In genomic region chr6:158630944-158631616, GRCh38 we compare ENCODE assay signal across 9 cellular contexts. TPM values are rescaled to one million over a fixed set of nuclear protein-coding genes. Genes with fewer than 3 reads are reported as not detected.
A peak's percentile ranks its signal among the peaks of the same experiment; 100 is the strongest.
DNase-seq lines count a peak whose midpoint lies in the region; ATAC-seq, FAIRE-seq and TF ChIP-seq lines count a peak whose summit lies in the region.
"Had no signal": no experiment of that assay in that cellular context is flagged by ENCODE, and none has a peak within 500 bp of the region (broad histone marks: within the 10 kb centered on the region; RNA-seq: fewer than 3 reads in every experiment).

No MANE protein-coding gene starts in this region.

- no peaks in the 10 kb centered on the region for H3K9me1 ChIP-seq in K562 (ENCODE audit: control insufficient read depth, insufficient read depth, low read length)

- CTCF ChIA-PET in PC-3 (lab: Charles Lee) (no interaction called here), K562 (lab: Yijun Ruan, JAX; ENCODE audit: low intra/inter-chr PET ratio) (no interaction called here)

- H4K20me1 ChIP-seq in PC-3 (ENCODE audit: low read length): no peaks in the 10 kb centered on the region
- H4K20me1 ChIP-seq in K562 (replicated peaks; ENCODE audit: control insufficient read depth, insufficient read depth, low read length): peaks cover 12% of the 10 kb centered on the region

- no peaks in the 10 kb centered on the region for H3K79me2 ChIP-seq in PC-3 (ENCODE audit: low read length)
- H3K79me2 ChIP-seq in K562 (ENCODE audit: control insufficient read depth, insufficient read depth, low read length): no peaks in the 10 kb centered on the region

- WGBS in K562 (ENCODE audit: insufficient coverage, low coverage, missing lambda C conversion rate): 88% methylated on average over 19 of the region's 19 CpGs

- BruUV-seq in PC-3 (replicated peaks; lab: Mats Ljungman, UMichigan): no TSS peak
- no TSS peak for BruUV-seq in K562 (replicated peaks; lab: Mats Ljungman, UMichigan)

- ATAC-seq in PC-3 (peak; percentile 31), K562 (peak; percentile 6; the same call in 1 of the 3 replicates), HG03439 (IDR thresholded peaks at IDR 0.05; ENCODE audit: unreplicated experiment) (no peak), HG02840 (IDR thresholded peaks at IDR 0.05; ENCODE audit: low FRiP score, unreplicated experiment) (no peak)
- no peak for ATAC-seq in stimulated activated effector memory CD8-positive, alpha-beta T cell treated with anti-CD3 and anti-CD28 coated beads, Interleukin-12 subunit alpha, Interleukin-12 subunit beta, amount 100 ng/mL, for 72 hours

- H3F3A ChIP-seq in PC-3 (ENCODE audit: low read length, unreplicated experiment): no peaks in the 10 kb centered on the region

- POLR2A ChIA-PET in PC-3 (lab: Charles Lee; ENCODE audit: unreplicated experiment) (no interaction called here), K562 (lab: Yijun Ruan, JAX) (interaction anchor here (0.6 to 1.6 kb wide), 6 partner anchors 8 to 84 kb away, joined by 3 to 7 read pairs (median 4); partner anchors contain the start of gene DYNLT1)

- H3K36me3 ChIP-seq in PC-3 (ENCODE audit: low read depth, low read length) (peaks cover 16% of the 10 kb centered on the region), K562 (ENCODE audit: control insufficient read depth, insufficient read depth, low read length) (peaks cover 93% of the 10 kb centered on the region), kidney (ENCODE audit: control insufficient read depth in 1 of 2, insufficient read depth in 2 of 2, low read length in 2 of 2) (peaks cover 7 to 11% of the 10 kb centered on the region in 2 donors)

- H3K4me2 ChIP-seq in PC-3 (ENCODE audit: low read length) (no peak overlapping the region), K562 (ENCODE audit: insufficient read depth, low read length) (no peak overlapping the region)

- no peak for TF ChIP-seq EP300 in K562 (IDR thresholded peaks at IDR 0.05; ENCODE audit: low read length)

- H3K4me1 Mint-ChIP-seq in stimulated activated effector memory CD8-positive, alpha-beta T cell treated with anti-CD3 and anti-CD28 coated beads, Interleukin-12 subunit alpha, Interleukin-12 subunit beta, amount 100 ng/mL, for 72 hours: peaks cover 62% of the 10 kb centered on the region
- H3K4me1 Mint-ChIP-seq: activated B cell treated with CpG ODN at 0.5 μM for 24 hours had no signal

- H3K36me3 Mint-ChIP-seq in stimulated activated effector memory CD8-positive, alpha-beta T cell treated with anti-CD3 and anti-CD28 coated beads, Interleukin-12 subunit alpha, Interleukin-12 subunit beta, amount 100 ng/mL, for 72 hours: peaks cover 93% of the 10 kb centered on the region

- H3K27ac ChIP-seq in PC-3 (ENCODE audit: low read length) (no peak overlapping the region), K562 (ENCODE audit: extremely low read depth, low read depth, low read length) (peak overlapping the region; percentile 51; the same call in 1 of the 3 replicates), kidney (ENCODE audit: low read depth in 2 of 2, low read length in 2 of 2) (peak overlapping the region; percentile 41 to 76)

- H3K27me3 ChIP-seq in PC-3 (ENCODE audit: low read length) (no peaks in the 10 kb centered on the region), K562 (ENCODE audit: control insufficient read depth in 2 of 2, insufficient read depth in 2 of 2, low read length in 2 of 2) (no peaks in the 10 kb centered on the region)

- peak overlapping the region; percentile 84 for H3K27ac Mint-ChIP-seq in stimulated activated effector memory CD8-positive, alpha-beta T cell treated with anti-CD3 and anti-CD28 coated beads, Interleukin-12 subunit alpha, Interleukin-12 subunit beta, amount 100 ng/mL, for 72 hours
- H3K27ac Mint-ChIP-seq: activated B cell treated with CpG ODN at 0.5 μM for 24 hours had no signal

- H2AFZ ChIP-seq in PC-3 (ENCODE audit: low read length) (no peak overlapping the region), K562 (ENCODE audit: low read depth, low read length) (no peak overlapping the region)

- intact Hi-C loops in PC-3 (cut with micrococcal nuclease) (no loop called here), K562 (cut with micrococcal nuclease) (no loop called here), kidney (cut with DNase I) (no loop called here)

- no peak for TF ChIP-seq RAD21 in K562 (CRISPR knock-in tag; conservative IDR thresholded peaks at IDR 0.05 in 1 of 2, IDR thresholded peaks at IDR 0.05 in 1 of 2)

- H3K9me2 ChIP-seq in PC-3 (replicated peaks; ENCODE audit: low read length): no peaks in the 10 kb centered on the region

- FAIRE-seq in K562 (lab: Jason Lieb, UNC): no peak
- FAIRE-seq in kidney (lab: Jason Lieb, UNC): no peak

- no peak overlapping the region for H3K4me3 ChIP-seq in PC-3 (ENCODE audit: low read length)
- no peak overlapping the region for H3K4me3 ChIP-seq in K562
- H3K4me3 ChIP-seq in kidney (ENCODE audit: low read length in 2 of 2): peak overlapping the region in 1 of 2 donors; percentile 24

- H3K9ac ChIP-seq in PC-3 (ENCODE audit: low read length) (no peak overlapping the region), K562 (ENCODE audit: insufficient read depth in 1 of 2, low read depth in 2 of 2, low read length in 2 of 2) (peak overlapping the region in 1 of 2 experiments; percentile 59; a peak in 2 of 4 replicates), kidney (ENCODE audit: low read length in 2 of 2) (peak overlapping the region in 1 of 2 donors; percentile 43)

- H3K9me3 ChIP-seq in PC-3 (ENCODE audit: low read length) (no peaks in the 10 kb centered on the region), K562 (replicated peaks; ENCODE audit: control insufficient read depth, insufficient read depth, low read depth, low read length) (no peaks in the 10 kb centered on the region), kidney (ENCODE audit: control insufficient read depth in 1 of 2, low read length in 2 of 2) (no peaks in the 10 kb centered on the region)

- no peak overlapping the region for H3K4me3 Mint-ChIP-seq in stimulated activated effector memory CD8-positive, alpha-beta T cell treated with anti-CD3 and anti-CD28 coated beads, Interleukin-12 subunit alpha, Interleukin-12 subunit beta, amount 100 ng/mL, for 72 hours
- H3K4me3 Mint-ChIP-seq: activated B cell treated with CpG ODN at 0.5 μM for 24 hours had no signal

- DNase-seq in PC-3: no peak
- no peak for DNase-seq in K562 (ENCODE audit: extremely low read depth in 1 of 4, low spot score in 3 of 4)
- peak; percentile 71 for DNase-seq in kidney
- DNase-seq in stimulated activated effector memory CD8-positive, alpha-beta T cell treated with anti-CD3 and anti-CD28 coated beads, Interleukin-12 subunit alpha, Interleukin-12 subunit beta, amount 100 ng/mL, for 72 hours (ENCODE audit: low spot score in 2 of 2): no peak
- no peak for DNase-seq in midbrain (lab: John Stamatoyannopoulos, UW)
- DNase-seq in NCI-H1694 treated with DMSO at 0.1 percent for 48 hours (lab: John Stamatoyannopoulos, UW): no peak
- DNase-seq: activated B cell treated with CpG ODN at 0.5 μM for 24 hours had no signal

- in situ Hi-C loops in K562 (cut with MboI): no loop called here

- H3K9me3 Mint-ChIP-seq in stimulated activated effector memory CD8-positive, alpha-beta T cell treated with anti-CD3 and anti-CD28 coated beads, Interleukin-12 subunit alpha, Interleukin-12 subunit beta, amount 100 ng/mL, for 72 hours: no peaks in the 10 kb centered on the region
- H3K9me3 Mint-ChIP-seq: activated B cell treated with CpG ODN at 0.5 μM for 24 hours had no signal

- no peak for TF ChIP-seq CTCF in PC-3 (conservative IDR thresholded peaks at IDR 0.05; ENCODE audit: low read depth, low read length)
- TF ChIP-seq CTCF in K562 (IDR thresholded peaks at IDR 0.05 in 2 of 3, conservative IDR thresholded peaks at IDR 0.05 in 1 of 3; ENCODE audit: insufficient read depth in 2 of 3, low read depth in 1 of 3, low read length in 3 of 3): no peak
- TF ChIP-seq CTCF in kidney (IDR thresholded peaks at IDR 0.05; ENCODE audit: borderline replicate concordance, extremely low read depth, insufficient read depth): no peak

- TF ChIP-seq POLR2A in K562 (conservative IDR thresholded peaks at IDR 0.05): no peak

- H3K4me1 ChIP-seq in PC-3 (ENCODE audit: insufficient read depth, low read length) (peaks cover 10% of the 10 kb centered on the region; the same call in 1 of the 2 replicates), K562 (replicated peaks in 1 of 2; ENCODE audit: control insufficient read depth in 2 of 2, insufficient read depth in 2 of 2, low read length in 2 of 2) (peaks cover 17 to 21% of the 10 kb centered on the region in 2 experiments), kidney (ENCODE audit: control insufficient read depth in 1 of 2, insufficient read depth in 1 of 2, low read depth in 1 of 2, low read length in 2 of 2) (peaks cover 7 to 13% of the 10 kb centered on the region in 2 donors)

RNA-seq across cellular contexts. Expression of gene DYNLT1, which starts 13.5 kb away (rescaled TPM):
- total RNA-seq in PC-3 (2014; rRNA removed): 35.0 and 50.5 TPM in 2 replicates
- total RNA-seq in K562 (2011; cell fraction: chromatin; rRNA removed; ENCODE audit: low replicate concordance): 58.0 and 71.5 TPM in 2 replicates
- total RNA-seq in K562 (2011; cell fraction: nucleolus; rRNA removed): 42.2 and 43.2 TPM in 2 replicates
- 65.8 and 91.8 TPM in 2 replicates for total RNA-seq in K562 (2011; cell fraction: nucleoplasm; rRNA removed)
- total RNA-seq in K562 (2014; rRNA removed): 42.2 and 50.0 TPM in 2 replicates
- total RNA-seq in K562 (2014; rRNA removed; fragmentation: Illumina TruSeq; extraction: Trizol): 70.3 and 75.7 TPM in 2 replicates
- total RNA-seq in K562 (2015; rRNA removed; fragmentation: Illumina TruSeq; extraction: Trizol): 52.8 and 57.3 TPM in 2 replicates
- 98.5 and 103 TPM in 2 replicates for total RNA-seq in K562 (2021)
- polyA plus RNA-seq in K562 (2011; rRNA removed): 324 and 368 TPM in 2 replicates
- polyA plus RNA-seq in K562 (2011; cell fraction: cytosol; rRNA removed): 189 and 261 TPM in 2 replicates
- 136 and 203 TPM in 2 replicates for polyA plus RNA-seq in K562 (2011; cell fraction: nucleus; rRNA removed)
- polyA plus RNA-seq in K562 (2012): 107 and 174 TPM in 2 replicates
- 130 TPM in 2 replicates for polyA plus RNA-seq in K562 (2014; fragmentation: Illumina TruSeq; extraction: Trizol)
- 100 to 1,000 TPM; 489 to 583 TPM for polyA plus RNA-seq in K562 (2014; fragmentation: Nextera tagmentation; extraction: Ambion mirVana)
- polyA plus RNA-seq in K562 (2014; rRNA removed): 127 and 142 TPM in 2 replicates
- polyA minus RNA-seq in K562 (2011; rRNA and poly(A)+ RNA removed): 150 and 163 TPM in 2 replicates
- 30.3 and 31.2 TPM in 2 replicates for polyA minus RNA-seq in K562 (2011; cell fraction: cytosol; rRNA and poly(A)+ RNA removed)
- 17.0 and 23.3 TPM in 2 replicates for polyA minus RNA-seq in K562 (2011; cell fraction: nucleus; rRNA and poly(A)+ RNA removed)
- 145 TPM for total RNA-seq in kidney
- polyA plus RNA-seq in kidney (ENCODE audit: insufficient read depth, low read depth, low replicate concordance): 406 TPM

RNA-seq across cellular contexts. Expression of gene SYTL3, which starts 18.8 kb away (rescaled TPM):
- total RNA-seq in PC-3 (2014; rRNA removed) (1.7 and 1.8 TPM in 2 replicates), K562 (2014; rRNA removed) (0.05 and 0.61 TPM in 2 replicates), K562 (2014; rRNA removed; fragmentation: Illumina TruSeq; extraction: Trizol) (0.16 and 0.25 TPM in 2 replicates), K562 (2015; rRNA removed; fragmentation: Illumina TruSeq; extraction: Trizol) (0.11 and 0.18 TPM in 2 replicates), K562 (2021) (0.11 and 0.35 TPM in 2 replicates), kidney (16.0 TPM)
- total RNA-seq in K562 (2011; cell fraction: chromatin; rRNA removed; ENCODE audit: low replicate concordance): 0.62 and 0.69 TPM in 2 replicates
- 0.13 and 0.50 TPM in 2 replicates for total RNA-seq in K562 (2011; cell fraction: nucleolus; rRNA removed)
- 0.15 and 0.38 TPM in 2 replicates for total RNA-seq in K562 (2011; cell fraction: nucleoplasm; rRNA removed)
- polyA plus RNA-seq in K562 (2011; rRNA removed) (0.12 and 0.46 TPM in 2 replicates), K562 (2014; fragmentation: Illumina TruSeq; extraction: Trizol) (0.16 and 0.17 TPM in 2 replicates), K562 (2014; fragmentation: Nextera tagmentation; extraction: Ambion mirVana) (under 1 TPM in 1 of 2 experiments, not detected in 1; 0.06 TPM), K562 (2014; rRNA removed) (0.04 TPM in 2 replicates), kidney (ENCODE audit: insufficient read depth, low read depth, low replicate concordance) (3.1 TPM)
- polyA plus RNA-seq in K562 (2011; cell fraction: cytosol; rRNA removed): 0.22 and 0.39 TPM in 2 replicates
- 0.24 and 0.38 TPM in 2 replicates for polyA plus RNA-seq in K562 (2011; cell fraction: nucleus; rRNA removed)
- polyA plus RNA-seq in K562 (2012): 0.17 and 0.35 TPM in 2 replicates
- 0.21 and 0.39 TPM in 2 replicates for polyA minus RNA-seq in K562 (2011; rRNA and poly(A)+ RNA removed)
- polyA minus RNA-seq in K562 (2011; cell fraction: cytosol; rRNA and poly(A)+ RNA removed): not detected in 2 replicates
- polyA minus RNA-seq in K562 (2011; cell fraction: nucleus; rRNA and poly(A)+ RNA removed): 0.13 and 0.33 TPM in 2 replicates

Comparison
In these comparisons a context has a peak if more than half of its experiments do, and no peak if none do; other contexts are left out.
1. ATAC-seq: peak in PC-3 (single experiment) and K562 (single experiment); none in stimulated activated effector memory CD8-positive, alpha-beta T cell treated with anti-CD3 and anti-CD28 coated beads, Interleukin-12 subunit alpha, Interleukin-12 subunit beta, amount 100 ng/mL, for 72 hours (single experiment), HG03439 (single experiment) and HG02840 (single experiment).